Comparison of ENCODE assay signal across 21 cellular contexts in genomic region chr1:41816061-41816460, GRCh38.
"Had no signal": no experiment of that assay in that cellular context is flagged by ENCODE, and none has a peak within 500 bp of the region (broad histone marks: within the 10 kb centered on the region; RNA-seq: fewer than 3 reads in every experiment).

No MANE protein-coding gene starts in this region.

- H3K4me3 ChIP-seq: coronary artery, dorsolateral prefrontal cortex, esophagus muscularis mucosa, gastroesophageal sphincter, heart left ventricle, hepatocyte, left ventricle myocardium inferior, lower lobe of right lung, mucosa of descending colon had no signal

- ATAC-seq: gastroesophageal sphincter, heart left ventricle, left colon, left lobe of liver, lower lobe of right lung, mucosa of descending colon had no signal

- DNase-seq: dermis blood vessel endothelial cell; dorsolateral prefrontal cortex; effector CD4-positive, alpha-beta T cell; effector memory CD4-positive, alpha-beta T cell; foreskin fibroblast; heart left ventricle; hypothalamus; immature natural killer cell; islet precursor cell; kidney; kidney glomerular epithelial cell; left colon; left ventricle myocardium inferior; lower lobe of right lung; mesenchymal stem cell; mucosa of descending colon had no signal

- H3K4me2 ChIP-seq: hepatocyte had no signal

- H3K9me3 ChIP-seq: esophagus muscularis mucosa, gastroesophageal sphincter, heart left ventricle, left ventricle myocardium inferior, lower lobe of right lung, mucosa of descending colon had no signal

- H2AFZ ChIP-seq: hepatocyte had no signal

- H3K27ac ChIP-seq: coronary artery, dorsolateral prefrontal cortex, esophagus muscularis mucosa, gastroesophageal sphincter, heart left ventricle, hepatocyte, left ventricle myocardium inferior, lower lobe of right lung had no signal

- H3K36me3 ChIP-seq: esophagus muscularis mucosa, gastroesophageal sphincter, heart left ventricle, left ventricle myocardium inferior, lower lobe of right lung had no signal

- H3K27me3 ChIP-seq: dorsolateral prefrontal cortex, esophagus muscularis mucosa, gastroesophageal sphincter, heart left ventricle had no signal
